39 cellular contexts compared by ENCODE assay signal in the genomic region with DNA sequence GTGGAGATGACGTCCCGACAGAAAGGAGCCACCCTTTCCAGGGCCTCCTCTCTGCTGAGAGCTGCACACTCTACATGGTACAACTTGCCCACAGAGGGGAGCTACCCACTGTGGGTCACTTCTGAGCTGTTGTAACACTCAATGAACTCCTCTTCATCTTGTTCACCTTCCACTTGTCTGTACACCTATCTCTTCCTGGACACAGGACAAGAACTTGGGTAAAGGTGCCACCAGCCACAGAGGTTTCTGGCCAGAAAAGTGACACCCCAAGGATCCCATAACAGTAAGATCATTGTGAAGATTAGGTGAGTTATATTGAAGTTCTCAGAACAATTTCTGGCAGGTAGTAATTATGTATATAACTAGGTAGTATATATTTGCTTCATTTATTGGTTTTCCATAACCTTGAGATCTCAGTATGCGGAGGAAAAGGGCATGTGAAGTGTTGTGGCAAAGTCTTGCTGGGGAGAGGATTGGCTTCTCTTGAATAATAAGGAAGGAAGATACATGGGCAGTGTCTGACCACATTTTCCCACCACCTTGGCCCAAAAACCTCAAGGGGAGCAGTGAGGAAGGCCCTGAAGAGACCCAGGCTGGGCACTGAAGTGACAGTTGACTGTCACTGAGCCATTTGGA. TPM values are rescaled to one million over a fixed set of nuclear protein-coding genes. Genes with fewer than 3 reads are reported as not detected.
"Had no signal": no experiment of that assay in that cellular context is flagged by ENCODE, and none has a peak within 500 bp of the region (broad histone marks: within the 10 kb centered on the region; RNA-seq: fewer than 3 reads in every experiment).

No MANE protein-coding gene starts in this region.

- H3K9me3 ChIP-seq: adrenal gland, ascending aorta, body of pancreas, breast epithelium had no signal

- H3K27me3 ChIP-seq: ascending aorta, body of pancreas, brain microvascular endothelial cell had no signal

- H3K36me3 ChIP-seq: adrenal gland, ascending aorta, brain microvascular endothelial cell, breast epithelium, cardiac muscle cell had no signal

- ATAC-seq: activated naive CD4-positive, alpha-beta T cell treated with anti-CD3 and anti-CD28 coated beads, Interleukin-2, amount 50 U/mL, for 72 hours; activated naive CD8-positive, alpha-beta T cell treated with anti-CD3 and anti-CD28 coated beads, Interleukin-2, amount 50 U/mL, for 24 hours; activated T-cell treated with anti-CD3 and anti-CD28 coated beads, Interleukin-2, amount 50 U/mL, for 4 hours; activated T-cell treated with anti-CD3 and anti-CD28 coated beads, Interleukin-2, amount 50 U/mL, for 72 hours; activated T-helper 17 cell treated with anti-CD3 and anti-CD28 coated beads, Interleukin-2, amount 50 U/mL, for 72 hours; body of pancreas had no signal

- H3K27ac ChIP-seq: adrenal gland, ascending aorta, body of pancreas, brain microvascular endothelial cell, breast epithelium, cardiac muscle cell had no signal

- DNase-seq: activated effector memory CD4-positive, alpha-beta T cell treated with anti-CD3 and anti-CD28 coated beads, Interleukin-2, amount 50 U/mL, for 16 hours; activated effector memory CD4-positive, alpha-beta T cell treated with Interleukin-2 at 50 U/mL for 16 hours; activated gamma-delta T cell; activated gamma-delta T cell treated with Interleukin-2 at 50 U/mL for 16 hours; activated naive CD4-positive, alpha-beta T cell; activated naive CD4-positive, alpha-beta T cell treated with anti-CD3 and anti-CD28 coated beads for 36 hours; activated naive CD4-positive, alpha-beta T cell treated with anti-CD3 and anti-CD28 coated beads, Interleukin-2, amount 10 ng/mL, durations not matched to agents 7 days and 5 days; activated naive CD4-positive, alpha-beta T cell treated with anti-CD3 and anti-CD28 coated beads, Interleukin-2, amount 50 U/mL, for 16 hours; activated naive CD4-positive, alpha-beta T cell treated with Interleukin-2 at 50 U/mL for 16 hours; activated naive CD8-positive, alpha-beta T cell treated with anti-CD3 and anti-CD28 coated beads for 36 hours; activated naive CD8-positive, alpha-beta T cell treated with anti-CD3 and anti-CD28 coated beads, Interleukin-2, amount 10 ng/mL, durations not matched to agents 7 days and 5 days; activated naive CD8-positive, alpha-beta T cell treated with anti-CD3 and anti-CD28 coated beads, Interleukin-2, amount 50 U/mL, for 24 hours; activated T-cell treated with anti-CD3 and anti-CD28 coated beads, Interleukin-2, amount 50 U/mL, for 24 hours; activated T-cell treated with anti-CD3 and anti-CD28 coated beads, Interleukin-2, amount 50 U/mL, for 4 hours; activated T-cell treated with anti-CD3 and anti-CD28 coated beads, Interleukin-2, amount 50 U/mL, for 48 hours; activated T-cell treated with anti-CD3 and anti-CD28 coated beads, Interleukin-2, amount 50 U/mL, for 72 hours; adrenal gland; amniotic stem cell; amygdala; anterior cingulate cortex; body of pancreas; brain microvascular endothelial cell; caudate nucleus; central memory CD4-positive, alpha-beta T cell; cerebellar nuclear complex had no signal

- H3K4me3 ChIP-seq: adrenal gland, ascending aorta, body of pancreas, breast epithelium, cardiac muscle cell had no signal

- H3K4me1 ChIP-seq: adrenal gland, ascending aorta, body of pancreas, breast epithelium had no signal

RNA-seq across cellular contexts. Expression of gene KRT76, which starts 34.2 kb away (rescaled TPM):
- total RNA-seq: activated naive CD4-positive, alpha-beta T cell treated with anti-CD3 and anti-CD28 coated beads for 36 hours; activated naive CD4-positive, alpha-beta T cell treated with anti-CD3 and anti-CD28 coated beads, Interleukin-2, amount 50 U/mL, for 72 hours; activated naive CD8-positive, alpha-beta T cell treated with anti-CD3 and anti-CD28 coated beads for 36 hours; activated naive CD8-positive, alpha-beta T cell treated with anti-CD3 and anti-CD28 coated beads, Interleukin-2, amount 10 ng/mL, durations not matched to agents 7 days and 5 days; activated T-cell treated with anti-CD3 and anti-CD28 coated beads, Interleukin-2, amount 50 U/mL, for 4 hours; activated T-cell treated with anti-CD3 and anti-CD28 coated beads, Interleukin-2, amount 50 U/mL, for 72 hours; activated T-helper 1 cell treated with anti-CD3 and anti-CD28 coated beads, Interleukin-12 subunit alpha, Interleukin-12 subunit beta, Interleukin-2, Interleukin-4 antibody, amounts not matched to agents 30 ng/mL and 10 ng/mL and 1 ng/mL, durations not matched to agents 14 hours and 24 hours and 36 hours; activated T-helper 17 cell treated with anti-CD3 and anti-CD28 coated beads, Interleukin-2, amount 50 U/mL, for 72 hours; activated T-helper 2 cell treated with anti-CD3 and anti-CD28 coated beads, Interferon-gamma antibody, Interleukin-2, Interleukin-4, amounts not matched to agents 10 μg/mL and 5 μg/mL and 100 μg/mL, durations not matched to agents 14 hours and 24 hours and 36 hours; adrenal gland; aorta; ascending aorta; astrocyte; body of pancreas; breast epithelium; bronchial epithelial cell; cardiac muscle cell; cardiac septum; cerebellum; chondrocyte had no signal
- polyA plus RNA-seq: adipose tissue, adrenal gland, aorta, cardiac muscle cell had no signal

RNA-seq across cellular contexts. Expression of gene KRT77, which starts 39.6 kb away (rescaled TPM):
- total RNA-seq: activated naive CD4-positive, alpha-beta T cell treated with anti-CD3 and anti-CD28 coated beads for 36 hours; activated naive CD4-positive, alpha-beta T cell treated with anti-CD3 and anti-CD28 coated beads, Interleukin-2, amount 50 U/mL, for 72 hours; activated naive CD8-positive, alpha-beta T cell treated with anti-CD3 and anti-CD28 coated beads for 36 hours; activated naive CD8-positive, alpha-beta T cell treated with anti-CD3 and anti-CD28 coated beads, Interleukin-2, amount 10 ng/mL, durations not matched to agents 7 days and 5 days; activated T-cell treated with anti-CD3 and anti-CD28 coated beads, Interleukin-2, amount 50 U/mL, for 4 hours; activated T-cell treated with anti-CD3 and anti-CD28 coated beads, Interleukin-2, amount 50 U/mL, for 72 hours; activated T-helper 1 cell treated with anti-CD3 and anti-CD28 coated beads, Interleukin-12 subunit alpha, Interleukin-12 subunit beta, Interleukin-2, Interleukin-4 antibody, amounts not matched to agents 30 ng/mL and 10 ng/mL and 1 ng/mL, durations not matched to agents 14 hours and 24 hours and 36 hours; activated T-helper 17 cell treated with anti-CD3 and anti-CD28 coated beads, Interleukin-2, amount 50 U/mL, for 72 hours; activated T-helper 2 cell treated with anti-CD3 and anti-CD28 coated beads, Interferon-gamma antibody, Interleukin-2, Interleukin-4, amounts not matched to agents 10 μg/mL and 5 μg/mL and 100 μg/mL, durations not matched to agents 14 hours and 24 hours and 36 hours; adrenal gland; aorta; ascending aorta; astrocyte; body of pancreas; bronchial epithelial cell; cardiac muscle cell; cardiac septum; chondrocyte had no signal
- polyA plus RNA-seq: adrenal gland, aorta, cardiac muscle cell had no signal

RNA-seq across cellular contexts. Expression of gene KRT3, which starts 53.0 kb away (rescaled TPM):
- total RNA-seq: activated naive CD4-positive, alpha-beta T cell treated with anti-CD3 and anti-CD28 coated beads for 36 hours; activated naive CD8-positive, alpha-beta T cell treated with anti-CD3 and anti-CD28 coated beads for 36 hours; activated naive CD8-positive, alpha-beta T cell treated with anti-CD3 and anti-CD28 coated beads, Interleukin-2, amount 10 ng/mL, durations not matched to agents 7 days and 5 days; activated T-cell treated with anti-CD3 and anti-CD28 coated beads, Interleukin-2, amount 50 U/mL, for 4 hours; activated T-cell treated with anti-CD3 and anti-CD28 coated beads, Interleukin-2, amount 50 U/mL, for 72 hours; activated T-helper 17 cell treated with anti-CD3 and anti-CD28 coated beads, Interleukin-2, amount 50 U/mL, for 72 hours; activated T-helper 2 cell treated with anti-CD3 and anti-CD28 coated beads, Interferon-gamma antibody, Interleukin-2, Interleukin-4, amounts not matched to agents 10 μg/mL and 5 μg/mL and 100 μg/mL, durations not matched to agents 14 hours and 24 hours and 36 hours; adrenal gland; aorta; ascending aorta; body of pancreas; breast epithelium; cardiac muscle cell; cardiac septum; cerebellum; chondrocyte had no signal
- polyA plus RNA-seq: adipose tissue, adrenal gland, aorta, cardiac muscle cell had no signal
